8 cellular contexts compared by ENCODE assay signal in genomic region chr22:23402275-23403151, GRCh38.
DNase-seq lines count a peak whose midpoint lies in the region; TF ChIP-seq lines count a peak whose summit lies in the region.

No MANE protein-coding gene starts in this region.

- H3K36me3 Mint-ChIP-seq in T-helper 2 cell treated with Interferon-gamma antibody and Interleukin-4, amounts not matched to agents 5 μg/mL and 100 μg/mL, for 36 hours (ENCODE audit: low read depth): no peaks in the 10 kb centered on the region

- H3K4me3 Mint-ChIP-seq in T-helper 2 cell treated with Interferon-gamma antibody and Interleukin-4, amounts not matched to agents 5 μg/mL and 100 μg/mL, for 36 hours: no peak overlapping the region

- DNase-seq in AG09319 (ENCODE audit: extremely low read depth, low read depth) (no peak), GM19238 (ENCODE audit: insufficient read length, low spot score) (peak; percentile 61), LNCaP clone FGC (ENCODE audit: low read depth) (peak; percentile 63), cerebellar cortex (ENCODE audit: low spot score) (peak; percentile 61), kidney tubule cell (ENCODE audit: low spot score) (peak; percentile 83), T1000 (lab: John Stamatoyannopoulos, UW) (no peak)
- peak; percentile 27 for DNase-seq in T-helper 2 cell treated with Interferon-gamma antibody and Interleukin-4, amounts not matched to agents 5 μg/mL and 100 μg/mL, for 36 hours (ENCODE audit: low spot score)
- DNase-seq in stimulated activated CD4-positive, alpha-beta T cell treated with anti-CD3 and anti-CD28 coated beads, Interleukin-4, amount 100 ng/mL, for 48 hours (ENCODE audit: low read depth in 2 of 2): peak; percentile 41 to 47

- H3K27ac Mint-ChIP-seq in T-helper 2 cell treated with Interferon-gamma antibody and Interleukin-4, amounts not matched to agents 5 μg/mL and 100 μg/mL, for 36 hours: no peak overlapping the region

- no peaks in the 10 kb centered on the region for H3K4me1 Mint-ChIP-seq in T-helper 2 cell treated with Interferon-gamma antibody and Interleukin-4, amounts not matched to agents 5 μg/mL and 100 μg/mL, for 36 hours (ENCODE audit: low read depth)

- peaks cover under 1% of the 10 kb centered on the region for H3K27me3 Mint-ChIP-seq in T-helper 2 cell treated with Interferon-gamma antibody and Interleukin-4, amounts not matched to agents 5 μg/mL and 100 μg/mL, for 36 hours (ENCODE audit: low read depth)

- peak overlapping the region; percentile 56 for H3K4me3 ChIP-seq in LNCaP clone FGC (ENCODE audit: low read depth, low read length)

- peak; percentile 21 for TF ChIP-seq CTCF in AG09319 (IDR thresholded peaks at IDR 0.05; ENCODE audit: low read depth, low read length)
- TF ChIP-seq CTCF in LNCaP clone FGC (IDR thresholded peaks at IDR 0.05; ENCODE audit: control insufficient read depth, extremely low read depth, insufficient read depth): peak; percentile 86

- no peaks in the 10 kb centered on the region for H3K9me3 Mint-ChIP-seq in T-helper 2 cell treated with Interferon-gamma antibody and Interleukin-4, amounts not matched to agents 5 μg/mL and 100 μg/mL, for 36 hours

Comparison
In these comparisons a context has a peak if more than half of its experiments do, and no peak if none do; other contexts are left out.
1. DNase-seq: peak in GM19238 (single experiment), LNCaP clone FGC (single experiment), T-helper 2 cell treated with Interferon-gamma antibody and Interleukin-4, amounts not matched to agents 5 μg/mL and 100 μg/mL, for 36 hours (single experiment), cerebellar cortex (single experiment), kidney tubule cell (single experiment) and stimulated activated CD4-positive, alpha-beta T cell treated with anti-CD3 and anti-CD28 coated beads, Interleukin-4, amount 100 ng/mL, for 48 hours (2 of 2); none in AG09319 (single experiment) and T1000 (single experiment).